13 cellular contexts compared by ENCODE assay signal in the genomic region with DNA sequence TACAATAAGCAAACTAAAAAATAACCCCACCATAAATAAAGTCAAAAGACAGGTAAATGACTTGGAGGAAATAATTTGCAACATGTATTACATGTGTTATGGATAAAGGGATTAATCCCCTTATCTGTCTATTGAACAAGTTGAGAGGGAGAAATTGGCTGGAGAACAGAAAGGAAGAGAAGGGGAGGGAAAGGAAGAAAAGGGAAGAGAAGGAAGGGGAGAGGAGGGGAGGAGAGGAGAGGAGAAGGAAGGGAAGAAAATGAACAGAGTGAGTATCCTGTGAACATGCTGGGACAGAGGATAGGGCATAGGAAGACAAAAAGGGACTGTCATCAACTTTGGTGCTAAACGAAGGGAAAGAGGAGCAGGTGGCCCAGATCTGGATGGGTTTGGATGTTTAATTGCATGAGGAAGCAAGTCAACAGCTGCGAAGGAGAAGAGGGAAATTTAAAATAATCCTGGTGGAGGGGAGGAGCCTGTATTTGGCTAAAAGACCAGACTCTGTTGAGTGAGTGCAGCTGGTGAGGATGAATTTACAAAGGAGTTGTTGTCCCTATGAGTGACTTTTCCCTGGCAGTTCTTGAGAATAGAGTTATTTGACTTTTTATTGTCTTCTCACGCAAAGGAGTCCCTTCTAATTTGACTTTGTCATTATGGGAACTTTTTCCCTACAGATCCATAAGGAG. TPM values are rescaled to one million over a fixed set of nuclear protein-coding genes. Genes with fewer than 3 reads are reported as not detected.
DNase-seq lines count a peak whose midpoint lies in the region; ATAC-seq and TF ChIP-seq lines count a peak whose summit lies in the region.
"Had no signal": no experiment of that assay in that cellular context is flagged by ENCODE, and none has a peak within 500 bp of the region (broad histone marks: within the 10 kb centered on the region; RNA-seq: fewer than 3 reads in every experiment).

No MANE protein-coding gene starts in this region.

- H3K36me3 ChIP-seq in CD4-positive, alpha-beta memory T cell (ENCODE audit: insufficient read depth, low read length), result no peaks in the 10 kb centered on the region
- H3K36me3 ChIP-seq in IMR-90 (ENCODE audit: control insufficient read depth, insufficient read depth, low read length) (no peaks in the 10 kb centered on the region), SJCRH30 (no peaks in the 10 kb centered on the region)
- H3K36me3 ChIP-seq: lower lobe of right lung had no signal

- peak overlapping the region; percentile 82 to 98 (median 96) for H3K27ac Mint-ChIP-seq in CD4-positive, alpha-beta memory T cell
- H3K27ac Mint-ChIP-seq in type B pancreatic cell, result no peak overlapping the region

- H2BK20ac ChIP-seq in IMR-90 (ENCODE audit: low read depth, low read length), result peak overlapping the region; percentile 92

- no peak overlapping the region for H2AFZ ChIP-seq in IMR-90 (replicated peaks; ENCODE audit: low read length, poor library complexity)

- H4K20me1 ChIP-seq in IMR-90 (ENCODE audit: insufficient read depth, low read length), result no peaks in the 10 kb centered on the region

- dilution Hi-C loops in IMR-90 (cut with HindIII; ENCODE audit: low sequenced_read_pairs, unreplicated experiment), result no loop called here

- no peak for TF ChIP-seq RAD21 in IMR-90 (IDR thresholded peaks at IDR 0.05; ENCODE audit: low read length)

- H2BK5ac ChIP-seq in IMR-90 (ENCODE audit: low read depth, low read length, poor library complexity, severe bottlenecking), result peak overlapping the region; percentile 14

- H4K5ac ChIP-seq in IMR-90 (ENCODE audit: low read depth, low read length), result peak overlapping the region; percentile 88; the same call in 1 of the 2 replicates

- no peak overlapping the region for H3K23ac ChIP-seq in IMR-90 (ENCODE audit: low read depth, low read length)

- H3K4ac ChIP-seq in IMR-90 (ENCODE audit: low read depth, low read length), result peak overlapping the region; percentile 94; the same call in 1 of the 2 replicates

- no peaks in the 10 kb centered on the region for H3K9me3 Mint-ChIP-seq in CD4-positive, alpha-beta memory T cell
- no peaks in the 10 kb centered on the region for H3K9me3 Mint-ChIP-seq in type B pancreatic cell

- H3K18ac ChIP-seq in IMR-90 (ENCODE audit: low read depth, low read length), result peak overlapping the region; percentile 96

- no peaks in the 10 kb centered on the region for H3K9me3 ChIP-seq in CD4-positive, alpha-beta memory T cell (ENCODE audit: control insufficient read depth in 1 of 2, low read length in 2 of 2)
- H3K9me3 ChIP-seq in IMR-90 (ENCODE audit: control insufficient read depth, insufficient read depth, low read length) (no peaks in the 10 kb centered on the region), SJCRH30 (replicated peaks) (no peaks in the 10 kb centered on the region)
- H3K9me3 ChIP-seq: lower lobe of right lung had no signal

- peaks cover 20 to 42% (median 34%) of the 10 kb centered on the region in 4 donors for H3K4me1 Mint-ChIP-seq in CD4-positive, alpha-beta memory T cell
- H3K4me1 Mint-ChIP-seq in type B pancreatic cell (ENCODE audit: unreplicated experiment), result no peaks in the 10 kb centered on the region

- peaks cover 33% of the 10 kb centered on the region for H3K4me1 ChIP-seq in CD4-positive, alpha-beta memory T cell (ENCODE audit: insufficient read depth, low read length)
- H3K4me1 ChIP-seq in IMR-90 (ENCODE audit: control insufficient read depth, insufficient read depth, low read length), result peaks cover 16% of the 10 kb centered on the region
- H3K4me1 ChIP-seq in SJCRH30, result peaks cover 19% of the 10 kb centered on the region

- H3K4me3 ChIP-seq in CD4-positive, alpha-beta memory T cell (ENCODE audit: low read length in 2 of 2), result no peak overlapping the region
- H3K4me3 ChIP-seq in IMR-90 (ENCODE audit: insufficient read depth, low read depth, low read length) (no peak overlapping the region), SJCRH30 (no peak overlapping the region)
- H3K4me3 ChIP-seq: lower lobe of right lung had no signal

- peak overlapping the region; percentile 98; the same call in 1 of the 2 replicates for H2BK120ac ChIP-seq in IMR-90 (ENCODE audit: low read depth, low read length)

- H2AK5ac ChIP-seq in IMR-90 (ENCODE audit: low read depth, low read length), result peak overlapping the region; percentile 84

- no peak overlapping the region for H3K4me2 ChIP-seq in IMR-90 (ENCODE audit: low read depth, low read length)

- H3K27me3 ChIP-seq in CD4-positive, alpha-beta memory T cell (ENCODE audit: insufficient read depth, low read length), result no peaks in the 10 kb centered on the region
- H3K27me3 ChIP-seq in IMR-90 (ENCODE audit: control insufficient read depth, insufficient read depth, low read length), result peaks cover 1% of the 10 kb centered on the region; the same call in 1 of the 2 replicates
- no peaks in the 10 kb centered on the region; the same call in 1 of the 2 replicates for H3K27me3 ChIP-seq in SJCRH30

- intact Hi-C loops in CD4-positive, alpha-beta memory T cell (cut with micrococcal nuclease), result no loop called here
- intact Hi-C loops in IMR-90 (cut with micrococcal nuclease), result loop anchor here (5.0 kb wide), 2 partner anchors 84 to 129 kb away; no protein-coding TSS in a partner anchor

- no TSS peak for BruUV-seq in IMR-90 (replicated peaks; lab: Mats Ljungman, UMichigan)

- no peaks in the 10 kb centered on the region for H3K36me3 Mint-ChIP-seq in CD4-positive, alpha-beta memory T cell
- H3K36me3 Mint-ChIP-seq in type B pancreatic cell, result no peaks in the 10 kb centered on the region

- H3K27me3 Mint-ChIP-seq in CD4-positive, alpha-beta memory T cell, result no peaks in the 10 kb centered on the region
- H3K27me3 Mint-ChIP-seq in type B pancreatic cell, result peaks cover 10% of the 10 kb centered on the region

- H2AK9ac ChIP-seq in IMR-90 (replicated peaks; ENCODE audit: low read depth, low read length, poor library complexity), result no peak overlapping the region

- CTCF ChIA-PET in CD4-positive, alpha-beta memory T cell (lab: Charles Lee; ENCODE audit: partially characterized antibody), result interaction anchor here (0.6 kb wide), 1 partner anchor 95 kb away, joined by 3 read pairs; no protein-coding TSS in a partner anchor
- CTCF ChIA-PET in IMR-90 (lab: Yijun Ruan, JAX), result no interaction called here

- H3K56ac ChIP-seq in IMR-90 (ENCODE audit: extremely low read depth, insufficient read depth, low read length), result no peak overlapping the region

- H3K27ac ChIP-seq in CD4-positive, alpha-beta memory T cell (ENCODE audit: low read depth, low read length), result no peak overlapping the region
- peak overlapping the region; percentile 88; the same call in 1 of the 2 replicates for H3K27ac ChIP-seq in IMR-90 (ENCODE audit: insufficient read depth, low read length)
- peak overlapping the region; percentile 57 for H3K27ac ChIP-seq in SJCRH30
- H3K27ac ChIP-seq: lower lobe of right lung had no signal

- peaks cover 8% of the 10 kb centered on the region for H3K9me1 ChIP-seq in IMR-90 (ENCODE audit: insufficient read depth, low read length)

- TF ChIP-seq POLR2A in IMR-90 (IDR thresholded peaks at IDR 0.05; ENCODE audit: low read depth, low read length), result no peak

- DNase-seq in CD4-positive, alpha-beta memory T cell, result no peak
- DNase-seq in IMR-90, result peak; percentile 49
- DNase-seq in SJCRH30, result peak; percentile 82 to 96
- DNase-seq in left kidney (ENCODE audit: low read depth, low spot score), result peak; percentile 69
- no peak for DNase-seq in type B pancreatic cell (ENCODE audit: extremely low spot score, unreplicated experiment)
- no peak for DNase-seq in hippocampal formation (lab: John Stamatoyannopoulos, UW)
- DNase-seq: effector CD4-positive, alpha-beta T cell; Kasumi-1; lower lobe of right lung; NCI-H748 treated with DMSO at 0.1 percent for 48 hours; stimulated activated CD4-positive, alpha-beta T cell treated with anti-CD3 and anti-CD28 coated beads, Interleukin-4, amount 100 ng/mL, for 24 hours; stimulated activated naive CD8-positive, alpha-beta T cell treated with anti-CD3 and anti-CD28 coated beads, Interleukin-15, Interleukin-2, amounts not matched to agents 100 U/mL and 50 U/mL, for 24 hours had no signal

- in situ Hi-C loops in IMR-90 (cut with MboI; ENCODE audit: low sequenced_read_pairs), result no loop called here

- H3K79me1 ChIP-seq in IMR-90 (ENCODE audit: low read depth in 1 of 2, low read length in 2 of 2), result no peaks in the 10 kb centered on the region

- H3K14ac ChIP-seq in IMR-90 (replicated peaks; ENCODE audit: low read depth, low read length), result no peak overlapping the region

- ATAC-seq in IMR-90 (ENCODE audit: low read depth) (no peak), HG03025 (IDR thresholded peaks at IDR 0.05; ENCODE audit: low FRiP score, unreplicated experiment) (no peak)
- ATAC-seq: lower lobe of right lung; stimulated activated naive CD8-positive, alpha-beta T cell treated with anti-CD3 and anti-CD28 coated beads, Interleukin-15, Interleukin-2, amounts not matched to agents 100 U/mL and 50 U/mL, for 24 hours had no signal

- TF ChIP-seq CTCF in IMR-90 (conservative IDR thresholded peaks at IDR 0.05; ENCODE audit: low read depth, low read length), result no peak
- TF ChIP-seq CTCF in type B pancreatic cell (conservative IDR thresholded peaks at IDR 0.05), result no peak

- H3K4me3 Mint-ChIP-seq in CD4-positive, alpha-beta memory T cell, result peak overlapping the region in 4 of 8 donors; percentile 15 to 57 (median 44)
- no peak overlapping the region for H3K4me3 Mint-ChIP-seq in type B pancreatic cell

- WGBS in IMR-90 (ENCODE audit: extremely low coverage in 2 of 2, insufficient read length in 1 of 2), 2 experiments, result 20% methylated on average over 1 of the region's 3 CpGs; no CpG with 5 or more reads in 1 of the 2 experiments

- H3K9ac ChIP-seq in IMR-90 (ENCODE audit: low read depth, low read length), result no peak overlapping the region

- peak overlapping the region; percentile 38 to 88; a peak in 3 of 4 replicates for H4K8ac ChIP-seq in IMR-90 (ENCODE audit: low read depth in 2 of 2, low read length in 2 of 2)

- H2BK15ac ChIP-seq in IMR-90 (ENCODE audit: low read depth, low read length), result peak overlapping the region; percentile 80

- peak overlapping the region; percentile 65; the same call in 1 of the 2 replicates for H4K91ac ChIP-seq in IMR-90 (ENCODE audit: insufficient read depth, low read depth, low read length)

- POLR2A ChIA-PET in CD4-positive, alpha-beta memory T cell (lab: Charles Lee; ENCODE audit: partially characterized antibody), result interaction anchor here (0.6 to 1.4 kb wide), 4 partner anchors 15 to 35 kb away, joined by 3 to 10 read pairs (median 4); no protein-coding TSS in a partner anchor
- POLR2A ChIA-PET in IMR-90 (lab: Charles Lee; ENCODE audit: unreplicated experiment), result no interaction called here

TF ChIP-seq in IMR-90, 13 proteins besides CTCF, POLR2A, EP300 and RAD21 (continues in another document):
- no peak for TF ChIP-seq BHLHE40 (IDR thresholded peaks at IDR 0.05; ENCODE audit: low read depth, low read length)

RNA-seq across cellular contexts. Expression of gene SHLD1, which starts 14.2 kb away (rescaled TPM):
- 10 to 100 TPM; 13.6 to 16.3 TPM for total RNA-seq in CD4-positive, alpha-beta memory T cell
- polyA plus RNA-seq in CD4-positive, alpha-beta memory T cell, result 10 to 100 TPM; 20.2 to 22.0 TPM
- 1.9 and 3.0 TPM in 2 replicates for total RNA-seq in IMR-90 (2012; rRNA removed)
- polyA plus RNA-seq in IMR-90 (2012; rRNA removed), result 2.2 and 2.6 TPM in 2 replicates
- 2.3 and 2.6 TPM in 2 replicates for polyA plus RNA-seq in IMR-90 (2012; cell fraction: cytosol; rRNA removed)
- polyA plus RNA-seq in IMR-90 (2012; cell fraction: nucleus; rRNA removed; ENCODE audit: low replicate concordance), result 1.3 and 2.8 TPM in 2 replicates
- total RNA-seq in SJCRH30 (2014; rRNA removed; shearing (Covaris generic)), result 8.2 TPM in 2 replicates
- 4.1 and 6.2 TPM in 2 replicates for total RNA-seq in type B pancreatic cell (ENCODE audit: low replicate concordance)

Comparison
In these comparisons a context has a peak if more than half of its experiments do, and no peak if none do; other contexts are left out.
1. DNase-seq: peak in IMR-90 (single experiment), SJCRH30 (2 of 2) and left kidney (single experiment); none in CD4-positive, alpha-beta memory T cell (0 of 5), type B pancreatic cell (single experiment) and hippocampal formation (0 of 2).